Comparison of ENCODE assay signal across 8 cellular contexts in the genomic region with DNA sequence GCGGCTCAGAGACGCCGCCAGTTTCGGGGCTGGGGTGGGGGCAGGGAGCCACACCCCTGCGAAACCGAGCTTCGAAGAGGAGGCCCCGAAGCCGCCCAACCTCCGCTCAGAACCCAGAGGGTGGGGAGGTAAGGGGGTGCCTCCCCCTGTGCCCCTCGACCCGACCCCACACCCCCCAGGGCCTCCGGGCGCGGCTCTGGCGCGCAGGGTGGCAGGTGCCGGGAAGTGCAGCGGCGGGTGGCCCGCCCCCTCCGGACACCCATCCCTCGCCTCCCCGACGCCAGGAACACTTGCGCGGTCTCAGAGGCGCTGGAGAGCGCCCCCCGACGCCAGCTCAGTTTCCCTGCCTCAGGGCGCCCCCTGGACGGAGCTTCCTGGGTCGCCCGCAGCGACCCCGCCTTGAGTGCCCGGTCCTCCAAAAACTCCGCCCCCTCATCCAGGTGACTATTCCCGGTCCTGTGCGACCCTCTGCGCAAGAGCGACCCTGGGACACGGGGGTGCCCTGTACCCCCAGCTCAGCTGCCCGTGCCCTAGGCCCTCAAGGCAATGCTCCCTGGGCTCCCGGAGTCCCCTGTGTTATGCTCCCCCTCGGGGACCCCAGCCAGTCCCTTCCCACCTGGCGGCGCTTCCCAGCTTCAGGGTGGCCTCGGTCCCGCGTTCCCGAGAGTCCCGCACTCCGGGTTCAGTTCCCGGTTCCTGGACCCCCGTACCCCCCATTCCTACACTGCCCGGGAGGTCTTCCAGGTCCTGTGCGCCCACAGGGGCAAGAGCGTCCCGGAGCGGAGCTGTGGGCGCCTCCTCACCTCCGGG. TPM values are rescaled to one million over a fixed set of nuclear protein-coding genes. Genes with fewer than 3 reads are reported as not detected.
A peak's percentile ranks its signal among the peaks of the same experiment; 100 is the strongest.
DNase-seq lines count a peak whose midpoint lies in the region; ATAC-seq, FAIRE-seq and TF ChIP-seq lines count a peak whose summit lies in the region.

No MANE protein-coding gene starts in this region.

- no peak overlapping the region for H3K27ac Mint-ChIP-seq in activated CD8-positive, alpha-beta memory T cell treated with anti-CD3 and anti-CD28 coated beads, Interleukin-2, amount 10 ng/mL, durations not matched to agents 7 days and 5 days

- no peak for DNase-seq in activated CD8-positive, alpha-beta memory T cell treated with anti-CD3 and anti-CD28 coated beads, Interleukin-2, amount 10 ng/mL, durations not matched to agents 7 days and 5 days
- no peak for DNase-seq in activated CD8-positive, alpha-beta memory T cell treated with anti-CD3 and anti-CD28 coated beads, Interleukin-2, amount 50 U/mL, for 4 hours
- DNase-seq in fibroblast of pulmonary artery (ENCODE audit: low read depth) (no peak), pancreas (peak; percentile 48 to 87 (median 62)), hepatic stellate cell (ENCODE audit: low spot score) (no peak)

- peak overlapping the region; percentile 38 for H3K4me3 Mint-ChIP-seq in activated CD8-positive, alpha-beta memory T cell treated with anti-CD3 and anti-CD28 coated beads, Interleukin-2, amount 10 ng/mL, durations not matched to agents 7 days and 5 days

- peak overlapping the region; percentile 40 for H3K4me3 ChIP-seq in fibroblast of pulmonary artery (replicated peaks; ENCODE audit: low read depth, low read length)
- peak overlapping the region; percentile 56 to 86 (median 64) for H3K4me3 ChIP-seq in pancreas

- H3K36me3 ChIP-seq in pancreas: no peaks in the 10 kb centered on the region

- H3K27me3 ChIP-seq in pancreas: no peaks in the 10 kb centered on the region

- H3K4me1 ChIP-seq in pancreas: peaks cover 0 to 6% (median 6%) of the 10 kb centered on the region in 3 donors

- FAIRE-seq in pancreas (lab: Jason Lieb, UNC): no peak

- no peak for TF ChIP-seq CTCF in fibroblast of pulmonary artery (IDR thresholded peaks at IDR 0.05; ENCODE audit: low read length, missing control alignments)
- TF ChIP-seq CTCF in pancreas (IDR thresholded peaks at IDR 0.05): peak in 3 of 4 donors; percentile 7 to 28 (median 8)

- peak overlapping the region; percentile 71 to 80 (median 75) for H3K27ac ChIP-seq in pancreas

- H3K4me1 Mint-ChIP-seq in activated CD8-positive, alpha-beta memory T cell treated with anti-CD3 and anti-CD28 coated beads, Interleukin-2, amount 10 ng/mL, durations not matched to agents 7 days and 5 days: peaks cover 1% of the 10 kb centered on the region

- CTCF ChIA-PET in activated CD8-positive, alpha-beta memory T cell treated with anti-CD3 and anti-CD28 coated beads, Interleukin-2, amount 10 ng/mL, durations not matched to agents 7 days and 5 days (lab: Charles Lee): interaction anchor here (1.4 kb wide), 1 partner anchor 17 kb away, joined by 3 read pairs; no protein-coding TSS in a partner anchor

- H3K36me3 Mint-ChIP-seq in activated CD8-positive, alpha-beta memory T cell treated with anti-CD3 and anti-CD28 coated beads, Interleukin-2, amount 10 ng/mL, durations not matched to agents 7 days and 5 days: no peaks in the 10 kb centered on the region

- peaks cover 38% of the 10 kb centered on the region for H3K27me3 Mint-ChIP-seq in activated CD8-positive, alpha-beta memory T cell treated with anti-CD3 and anti-CD28 coated beads, Interleukin-2, amount 10 ng/mL, durations not matched to agents 7 days and 5 days

- WGBS in pancreas, 2 donors: 1% methylated on average over 41 to 64 of the region's 64 CpGs

- H3K9me3 ChIP-seq in pancreas: no peaks in the 10 kb centered on the region

- ATAC-seq in activated CD8-positive, alpha-beta memory T cell treated with anti-CD3 and anti-CD28 coated beads, Interleukin-2, amount 10 ng/mL, durations not matched to agents 7 days and 5 days: peak; percentile 56
- ATAC-seq in SK-N-SH treated with all-trans-retinoic acid at 6 μM for 48 hours: peak; percentile 62
- peak; percentile 47 to 68 (median 62) for ATAC-seq in pancreas
- no peak for ATAC-seq in GM18498 (IDR thresholded peaks at IDR 0.05; ENCODE audit: unreplicated experiment)
- no peak for ATAC-seq in GM19351 (IDR thresholded peaks at IDR 0.05; ENCODE audit: unreplicated experiment)

- no peaks in the 10 kb centered on the region for H3K9me3 Mint-ChIP-seq in activated CD8-positive, alpha-beta memory T cell treated with anti-CD3 and anti-CD28 coated beads, Interleukin-2, amount 10 ng/mL, durations not matched to agents 7 days and 5 days (ENCODE audit: low read depth)

- intact Hi-C loops in pancreas (cut with DNase I): no loop called here

TF ChIP-seq in SK-N-SH treated with all-trans-retinoic acid at 6 μM for 48 hours, 23 proteins besides CTCF, POLR2A, EP300 and RAD21:
- TF ChIP-seq ZFP30 (CRISPR knock-in tag; IDR thresholded peaks at IDR 0.05) (no peak), BACH2 (CRISPR knock-in tag; IDR thresholded peaks at IDR 0.05; ENCODE audit: borderline replicate concordance) (no peak), TCF4 (CRISPR knock-in tag; IDR thresholded peaks at IDR 0.05; ENCODE audit: borderline replicate concordance) (no peak), ARNTL (CRISPR knock-in tag; IDR thresholded peaks at IDR 0.05; ENCODE audit: borderline replicate concordance, low read depth) (no peak), RARB (CRISPR knock-in tag; IDR thresholded peaks at IDR 0.05) (no peak), ZFP3 (CRISPR knock-in tag; IDR thresholded peaks at IDR 0.05) (no peak)

RNA-seq across cellular contexts. Expression of a gene that starts 0.6 kb away (rescaled TPM):
- total RNA-seq in activated CD8-positive, alpha-beta memory T cell treated with anti-CD3 and anti-CD28 coated beads, Interleukin-2, amount 10 ng/mL, durations not matched to agents 7 days and 5 days: under 1 TPM in 1 of 2 experiments, not detected in 1; 0.09 TPM
- total RNA-seq in pancreas: 10 to 100 TPM; 10.4 to 19.8 (median 12.9) TPM
- 10 to 100 TPM; 15.7 to 27.2 TPM for polyA plus RNA-seq in pancreas

RNA-seq across cellular contexts. Expression of a gene that starts 21.7 kb away (rescaled TPM):
- not detected for total RNA-seq in activated CD8-positive, alpha-beta memory T cell treated with anti-CD3 and anti-CD28 coated beads, Interleukin-2, amount 10 ng/mL, durations not matched to agents 7 days and 5 days
- under 1 TPM; 0.22 to 0.79 (median 0.62) TPM for total RNA-seq in pancreas
- polyA plus RNA-seq in pancreas: under 1 TPM; 0.27 to 0.40 TPM

Comparison
In these comparisons a context has a peak if more than half of its experiments do, and no peak if none do; other contexts are left out.
1. ATAC-seq: peak in activated CD8-positive, alpha-beta memory T cell treated with anti-CD3 and anti-CD28 coated beads, Interleukin-2, amount 10 ng/mL, durations not matched to agents 7 days and 5 days (single experiment), SK-N-SH treated with all-trans-retinoic acid at 6 μM for 48 hours (single experiment) and pancreas (4 of 4); none in GM18498 (single experiment) and GM19351 (single experiment).
2. DNase-seq: peak in pancreas (6 of 6); none in activated CD8-positive, alpha-beta memory T cell treated with anti-CD3 and anti-CD28 coated beads, Interleukin-2, amount 10 ng/mL, durations not matched to agents 7 days and 5 days (single experiment), activated CD8-positive, alpha-beta memory T cell treated with anti-CD3 and anti-CD28 coated beads, Interleukin-2, amount 50 U/mL, for 4 hours (single experiment), fibroblast of pulmonary artery (single experiment) and hepatic stellate cell (single experiment).
3. RNA of a gene that starts 0.6 kb away (total RNA-seq): 10.4 to 19.8 TPM in pancreas; 0.09 TPM in activated CD8-positive, alpha-beta memory T cell treated with anti-CD3 and anti-CD28 coated beads, Interleukin-2, amount 10 ng/mL, durations not matched to agents 7 days and 5 days; every median in the first group is over 10 times any median in the second.